ENCODE assay signal across 23 cellular contexts in genomic region chr9:6904366-6904765, GRCh38.
DNase-seq lines count a peak whose midpoint lies in the region; ATAC-seq lines count a peak whose summit lies in the region.
"Had no signal": no experiment of that assay in that cellular context is flagged by ENCODE, and none has a peak within 500 bp of the region (broad histone marks: within the 10 kb centered on the region; RNA-seq: fewer than 3 reads in every experiment).

No MANE protein-coding gene starts in this region.

- DNase-seq in NCI-H82 (lab: John Stamatoyannopoulos, UW): peak; percentile 21
- no peak for DNase-seq in NCI-H82 treated with DMSO at 0.1 percent for 48 hours (lab: John Stamatoyannopoulos, UW; ENCODE audit: unreplicated experiment)
- peak; percentile 18 for DNase-seq in DMS 273 treated with DMSO at 0.1 percent for 48 hours (lab: John Stamatoyannopoulos, UW)
- peak; percentile 94 for DNase-seq in NCI-H2171 treated with DMSO at 0.1 percent for 48 hours (lab: John Stamatoyannopoulos, UW)
- peak; percentile 47 to 82 for DNase-seq in cerebellar nuclear complex (lab: John Stamatoyannopoulos, UW)
- no peak for DNase-seq in SW 1271 (lab: John Stamatoyannopoulos, UW)
- DNase-seq: CD4-positive, CD25-positive, alpha-beta regulatory T cell; DMS53; GDM1; GOT3; HCEC 1CT; KBM-7; MV-4-11; NCI-H1105; NCI-H187; NCI-H2081 treated with DMSO at 0.1 percent for 48 hours; NCI-H446 treated with DMSO at 0.1 percent for 48 hours; NCI-H748 treated with DMSO at 0.1 percent for 48 hours; Right ventricle myocardium superior; RPMI8226; T-cell had no signal

- no peak for ATAC-seq in HG03196 (IDR thresholded peaks at IDR 0.05; ENCODE audit: unreplicated experiment)
- ATAC-seq: GM12878, T-cell had no signal

Comparison
In these comparisons a context has a peak if more than half of its experiments do, and no peak if none do; other contexts are left out.
1. DNase-seq: peak in NCI-H82 (single experiment), DMS 273 treated with DMSO at 0.1 percent for 48 hours (single experiment), NCI-H2171 treated with DMSO at 0.1 percent for 48 hours (single experiment) and cerebellar nuclear complex (2 of 2); none in NCI-H82 treated with DMSO at 0.1 percent for 48 hours (single experiment) and SW 1271 (0 of 2).